Comparison of ENCODE assay signal across 14 cellular contexts in genomic region chr2:19673213-19673791, GRCh38.
DNase-seq lines count a peak whose midpoint lies in the region; FAIRE-seq and TF ChIP-seq lines count a peak whose summit lies in the region.
"Had no signal": no experiment of that assay in that cellular context is flagged by ENCODE, and none has a peak within 500 bp of the region (broad histone marks: within the 10 kb centered on the region; RNA-seq: fewer than 3 reads in every experiment).

No MANE protein-coding gene starts in this region.

- TF ChIP-seq RAD21 in Ishikawa (IDR thresholded peaks at IDR 0.05; ENCODE audit: low read depth), result no peak

- no peak for FAIRE-seq in kidney (lab: Jason Lieb, UNC)

- H3K27ac ChIP-seq in kidney (ENCODE audit: low read depth in 2 of 2, low read length in 2 of 2), result no peak overlapping the region
- H3K27ac ChIP-seq: parathyroid adenoma, RWPE1 had no signal

- no peak overlapping the region for H3K9ac ChIP-seq in kidney (ENCODE audit: low read length in 2 of 2)
- H3K9ac ChIP-seq: parathyroid adenoma had no signal

- no peaks in the 10 kb centered on the region for H3K9me3 ChIP-seq in HAP-1
- H3K9me3 ChIP-seq in kidney (ENCODE audit: control insufficient read depth in 1 of 2, low read length in 2 of 2), result no peaks in the 10 kb centered on the region

- no peak for TF ChIP-seq EP300 in Ishikawa (IDR thresholded peaks at IDR 0.05; ENCODE audit: borderline replicate concordance)

- H3K4me3 ChIP-seq in cardiac fibroblast (replicated peaks in 1 of 2; ENCODE audit: low read depth in 2 of 2, low read length in 2 of 2) (no peak overlapping the region), HAP-1 (no peak overlapping the region), kidney (ENCODE audit: low read length in 2 of 2) (no peak overlapping the region)

- DNase-seq in EH (ENCODE audit: low read depth) (peak; percentile 74), cardiac fibroblast (ENCODE audit: low read depth in 2 of 2) (peak; percentile 32 to 55), kidney glomerular epithelial cell (lab: John Stamatoyannopoulos, UW) (peak; percentile 33), SKM-1 (lab: John Stamatoyannopoulos, UW; ENCODE audit: unreplicated experiment) (no peak), HAP-1 (ENCODE audit: low spot score in 2 of 2) (no peak), DMS79 (lab: John Stamatoyannopoulos, UW) (no peak), kidney (no peak)
- DNase-seq: activated effector memory CD4-positive, alpha-beta T cell treated with Interleukin-2 at 50 U/mL for 16 hours; CD8-positive, alpha-beta memory T cell; central memory CD4-positive, alpha-beta T cell; NCI-H187 treated with DMSO at 0.1 percent for 48 hours had no signal

- peaks cover 3% of the 10 kb centered on the region for H3K27me3 ChIP-seq in HAP-1 (ENCODE audit: low read depth)

- in situ Hi-C loops in HAP-1 (cut with MboI; ENCODE audit: low sequenced_read_pairs), result no loop called here

- H3K36me3 ChIP-seq in HAP-1 (replicated peaks), result no peaks in the 10 kb centered on the region
- H3K36me3 ChIP-seq in kidney (ENCODE audit: control insufficient read depth in 1 of 2, insufficient read depth in 2 of 2, low read length in 2 of 2), result no peaks in the 10 kb centered on the region

- TF ChIP-seq CTCF in cardiac fibroblast (IDR thresholded peaks at IDR 0.05; ENCODE audit: low read depth, low read length), result no peak
- TF ChIP-seq CTCF in kidney (IDR thresholded peaks at IDR 0.05; ENCODE audit: borderline replicate concordance, extremely low read depth, insufficient read depth), result no peak

- no peaks in the 10 kb centered on the region for H3K4me1 ChIP-seq in HAP-1
- peaks cover 3 to 4% of the 10 kb centered on the region in 2 donors for H3K4me1 ChIP-seq in kidney (ENCODE audit: control insufficient read depth in 1 of 2, insufficient read depth in 1 of 2, low read depth in 1 of 2, low read length in 2 of 2)
- H3K4me1 ChIP-seq: parathyroid adenoma had no signal

- intact Hi-C loops in kidney (cut with DNase I), result no loop called here

TF ChIP-seq in Ishikawa, 13 proteins besides CTCF, POLR2A, EP300 and RAD21:
- TF ChIP-seq TEAD4 (IDR thresholded peaks at IDR 0.05), result no peak
- peak; percentile 33 for TF ChIP-seq NFIC (IDR thresholded peaks at IDR 0.05)
- TF ChIP-seq FOXM1 (IDR thresholded peaks at IDR 0.05; ENCODE audit: borderline replicate concordance, low read depth), result no peak

Comparison
In these comparisons a context has a peak if more than half of its experiments do, and no peak if none do; other contexts are left out.
1. DNase-seq: peak in EH (single experiment), cardiac fibroblast (2 of 2) and kidney glomerular epithelial cell (single experiment); none in SKM-1 (single experiment), HAP-1 (0 of 2), DMS79 (single experiment) and kidney (single experiment).